Comparison of ENCODE assay signal across 8 cellular contexts in genomic region chr21:42974832-42975820, GRCh38. TPM values are rescaled to one million over a fixed set of nuclear protein-coding genes. Genes with fewer than 3 reads are reported as not detected.
A peak's percentile ranks its signal among the peaks of the same experiment; 100 is the strongest.
DNase-seq lines count a peak whose midpoint lies in the region; ATAC-seq, FAIRE-seq and TF ChIP-seq lines count a peak whose summit lies in the region.

No MANE protein-coding gene starts in this region.

- peak overlapping the region; percentile 79 for H3K4me3 Mint-ChIP-seq in central memory CD8-positive, alpha-beta T cell

- H3K4me3 ChIP-seq in kidney epithelial cell (ENCODE audit: low read depth, low read length): peak overlapping the region; percentile 90

- peak overlapping the region; percentile 99 for H3K27ac ChIP-seq in 22Rv1

- no peak for FAIRE-seq in GM18507 (lab: Jason Lieb, UNC)

- H3K36me3 Mint-ChIP-seq in central memory CD8-positive, alpha-beta T cell (ENCODE audit: insufficient read depth): peaks cover 10% of the 10 kb centered on the region

- peak overlapping the region; percentile 82 for H3K27ac Mint-ChIP-seq in central memory CD8-positive, alpha-beta T cell (ENCODE audit: low read depth)

- no peaks in the 10 kb centered on the region for H3K27me3 Mint-ChIP-seq in central memory CD8-positive, alpha-beta T cell

- peak; percentile 33 for ATAC-seq in HG02970 (IDR thresholded peaks at IDR 0.05; ENCODE audit: low FRiP score, unreplicated experiment)
- ATAC-seq in central memory CD8-positive, alpha-beta T cell (replicated peaks; ENCODE audit: extremely low read depth, poor library complexity, severe bottlenecking): peak; percentile 12

- H3K27me3 ChIP-seq in kidney epithelial cell (ENCODE audit: control insufficient read depth, insufficient read depth, low read length): no peaks in the 10 kb centered on the region

- no peaks in the 10 kb centered on the region for H3K9me3 Mint-ChIP-seq in central memory CD8-positive, alpha-beta T cell

- TF ChIP-seq CTCF in 22Rv1 (IDR thresholded peaks at IDR 0.05) (no peak), kidney epithelial cell (IDR thresholded peaks at IDR 0.05; ENCODE audit: insufficient read depth, low read length, poor library complexity, severe bottlenecking) (no peak)

- DNase-seq in GM18507 (ENCODE audit: extremely low spot score, insufficient read length, low read depth) (peak; percentile 42), NCI-H2107 treated with DMSO at 0.1 percent for 48 hours (lab: John Stamatoyannopoulos, UW; ENCODE audit: unreplicated experiment) (peak; percentile 16), kidney epithelial cell (ENCODE audit: low read depth) (no peak)
- peak; percentile 53 to 73 (median 62) for DNase-seq in activated CD4-positive, CD25-positive, alpha-beta regulatory T cell (lab: John Stamatoyannopoulos, UW)
- DNase-seq in central memory CD8-positive, alpha-beta T cell (ENCODE audit: low spot score in 2 of 2): peak; percentile 14 to 22
- peak; percentile 12 to 57 (median 44) for DNase-seq in stimulated activated CD4-positive, alpha-beta T cell treated with anti-CD3 and anti-CD28 coated beads, Interleukin-1b, Interleukin-23, amount 100 ng/mL, for 24 hours (ENCODE audit: low read depth in 4 of 4, low spot score in 1 of 4)

- H3K4me1 Mint-ChIP-seq in central memory CD8-positive, alpha-beta T cell: peaks cover 8% of the 10 kb centered on the region

- no peaks in the 10 kb centered on the region for H3K36me3 ChIP-seq in kidney epithelial cell (ENCODE audit: control insufficient read depth, insufficient read depth, low read length)

RNA-seq across cellular contexts. Expression of gene PKNOX1, which starts 0.8 kb away (rescaled TPM):
- 14.0 and 18.3 TPM in 2 replicates for total RNA-seq in kidney epithelial cell

RNA-seq across cellular contexts. Expression of gene ERVH48-1, which starts 49.7 kb away (rescaled TPM):
- not detected in 2 replicates for total RNA-seq in kidney epithelial cell
